Comparison of ENCODE assay signal across 1 cellular context in the genomic region with DNA sequence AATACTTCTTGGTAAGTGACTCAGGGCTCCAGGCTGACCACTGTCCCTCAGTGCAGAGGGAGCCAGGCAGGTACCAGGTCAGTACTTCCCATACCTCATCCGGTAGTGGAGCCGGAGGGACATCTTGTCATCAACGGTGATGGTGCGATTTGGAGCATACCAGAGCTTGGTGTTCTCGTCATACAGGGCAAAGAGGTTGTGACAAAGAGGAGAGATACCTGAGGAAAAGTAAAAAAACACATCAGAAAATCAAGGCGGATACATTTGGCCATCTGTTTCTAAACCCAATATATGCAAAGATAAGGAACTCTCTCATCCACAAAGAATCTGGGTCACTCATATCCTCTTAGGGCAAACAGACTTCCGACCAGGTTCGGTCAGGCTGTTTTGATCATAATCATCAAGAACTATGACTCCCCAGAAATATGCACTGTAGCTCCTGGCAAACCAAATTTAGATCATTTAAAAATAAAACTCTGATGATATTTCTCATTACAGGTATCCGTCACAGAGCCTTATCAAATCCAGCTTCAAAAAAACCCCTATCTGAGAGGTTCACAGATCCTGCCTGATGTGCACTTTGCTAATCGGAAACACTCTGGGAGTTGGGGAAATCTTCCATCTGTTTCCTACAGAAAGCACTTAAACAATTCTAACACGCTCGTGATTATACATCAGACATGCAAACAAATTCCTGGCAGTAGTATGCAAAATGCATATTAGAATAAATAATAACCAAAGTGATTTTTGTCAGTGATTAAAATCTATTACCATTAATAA.
TF ChIP-seq lines count a peak whose summit lies in the region.

No MANE protein-coding gene starts in this region.

TF ChIP-seq in SK-N-SH, 30 proteins besides CTCF, POLR2A, EP300 and RAD21 (continued from another document):
- TF ChIP-seq FOXJ3 (CRISPR knock-in tag; IDR thresholded peaks at IDR 0.05): no peak; the same call in 1 of the 2 replicates
- no peak for TF ChIP-seq TAF1 (IDR thresholded peaks at IDR 0.05; ENCODE audit: borderline replicate concordance, low read depth, low read length)
- TF ChIP-seq RFX5 (IDR thresholded peaks at IDR 0.05; ENCODE audit: low read length): no peak
- TF ChIP-seq TCF12 (IDR thresholded peaks at IDR 0.05): peak; percentile 83
- peak; percentile 70 for TF ChIP-seq MEF2A (IDR thresholded peaks at IDR 0.05; ENCODE audit: borderline replicate concordance, low read depth)
- TF ChIP-seq, protein P1, sequence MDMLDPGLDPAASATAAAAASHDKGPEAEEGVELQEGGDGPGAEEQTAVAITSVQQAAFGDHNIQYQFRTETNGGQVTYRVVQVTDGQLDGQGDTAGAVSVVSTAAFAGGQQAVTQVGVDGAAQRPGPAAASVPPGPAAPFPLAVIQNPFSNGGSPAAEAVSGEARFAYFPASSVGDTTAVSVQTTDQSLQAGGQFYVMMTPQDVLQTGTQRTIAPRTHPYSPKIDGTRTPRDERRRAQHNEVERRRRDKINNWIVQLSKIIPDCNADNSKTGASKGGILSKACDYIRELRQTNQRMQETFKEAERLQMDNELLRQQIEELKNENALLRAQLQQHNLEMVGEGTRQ (IDR thresholded peaks at IDR 0.05; ENCODE audit: borderline replicate concordance, low read depth, low read length): no peak
- TF ChIP-seq, protein P2, sequence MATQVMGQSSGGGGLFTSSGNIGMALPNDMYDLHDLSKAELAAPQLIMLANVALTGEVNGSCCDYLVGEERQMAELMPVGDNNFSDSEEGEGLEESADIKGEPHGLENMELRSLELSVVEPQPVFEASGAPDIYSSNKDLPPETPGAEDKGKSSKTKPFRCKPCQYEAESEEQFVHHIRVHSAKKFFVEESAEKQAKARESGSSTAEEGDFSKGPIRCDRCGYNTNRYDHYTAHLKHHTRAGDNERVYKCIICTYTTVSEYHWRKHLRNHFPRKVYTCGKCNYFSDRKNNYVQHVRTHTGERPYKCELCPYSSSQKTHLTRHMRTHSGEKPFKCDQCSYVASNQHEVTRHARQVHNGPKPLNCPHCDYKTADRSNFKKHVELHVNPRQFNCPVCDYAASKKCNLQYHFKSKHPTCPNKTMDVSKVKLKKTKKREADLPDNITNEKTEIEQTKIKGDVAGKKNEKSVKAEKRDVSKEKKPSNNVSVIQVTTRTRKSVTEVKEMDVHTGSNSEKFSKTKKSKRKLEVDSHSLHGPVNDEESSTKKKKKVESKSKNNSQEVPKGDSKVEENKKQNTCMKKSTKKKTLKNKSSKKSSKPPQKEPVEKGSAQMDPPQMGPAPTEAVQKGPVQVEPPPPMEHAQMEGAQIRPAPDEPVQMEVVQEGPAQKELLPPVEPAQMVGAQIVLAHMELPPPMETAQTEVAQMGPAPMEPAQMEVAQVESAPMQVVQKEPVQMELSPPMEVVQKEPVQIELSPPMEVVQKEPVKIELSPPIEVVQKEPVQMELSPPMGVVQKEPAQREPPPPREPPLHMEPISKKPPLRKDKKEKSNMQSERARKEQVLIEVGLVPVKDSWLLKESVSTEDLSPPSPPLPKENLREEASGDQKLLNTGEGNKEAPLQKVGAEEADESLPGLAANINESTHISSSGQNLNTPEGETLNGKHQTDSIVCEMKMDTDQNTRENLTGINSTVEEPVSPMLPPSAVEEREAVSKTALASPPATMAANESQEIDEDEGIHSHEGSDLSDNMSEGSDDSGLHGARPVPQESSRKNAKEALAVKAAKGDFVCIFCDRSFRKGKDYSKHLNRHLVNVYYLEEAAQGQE (IDR thresholded peaks at IDR 0.05; ENCODE audit: low read depth, low read length): no peak
- TF ChIP-seq MXI1 (IDR thresholded peaks at IDR 0.05; ENCODE audit: low read depth, low read length): no peak
- TF ChIP-seq ELF1 (IDR thresholded peaks at IDR 0.05): no peak
- peak; percentile 42; the same call in 1 of the 2 replicates for TF ChIP-seq RXRA (IDR thresholded peaks at IDR 0.05; ENCODE audit: borderline replicate concordance, low read depth)
- TF ChIP-seq SIN3A (IDR thresholded peaks at IDR 0.05; ENCODE audit: borderline replicate concordance, low read depth, low read length): no peak
- peak; percentile 73; the same call in 1 of the 2 replicates for TF ChIP-seq TEAD4 (IDR thresholded peaks at IDR 0.05; ENCODE audit: borderline replicate concordance, insufficient read depth)
- no peak for TF ChIP-seq EZH2phosphoT487 (IDR thresholded peaks at IDR 0.05; ENCODE audit: borderline replicate concordance, low read depth)
- TF ChIP-seq SMC3 (IDR thresholded peaks at IDR 0.05; ENCODE audit: low read depth, low read length): no peak
- TF ChIP-seq FOXM1 (IDR thresholded peaks at IDR 0.05; ENCODE audit: low read depth): no peak
- peak; percentile 47 for TF ChIP-seq CHD2 (IDR thresholded peaks at IDR 0.05; ENCODE audit: low read length, partially characterized antibody)
- no peak for TF ChIP-seq YY1 (IDR thresholded peaks at IDR 0.05; ENCODE audit: low read depth)
- TF ChIP-seq, protein P3, sequence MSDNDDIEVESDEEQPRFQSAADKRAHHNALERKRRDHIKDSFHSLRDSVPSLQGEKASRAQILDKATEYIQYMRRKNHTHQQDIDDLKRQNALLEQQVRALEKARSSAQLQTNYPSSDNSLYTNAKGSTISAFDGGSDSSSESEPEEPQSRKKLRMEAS (IDR thresholded peaks at IDR 0.05; ENCODE audit: low read depth): no peak
- TF ChIP-seq, protein P4, sequence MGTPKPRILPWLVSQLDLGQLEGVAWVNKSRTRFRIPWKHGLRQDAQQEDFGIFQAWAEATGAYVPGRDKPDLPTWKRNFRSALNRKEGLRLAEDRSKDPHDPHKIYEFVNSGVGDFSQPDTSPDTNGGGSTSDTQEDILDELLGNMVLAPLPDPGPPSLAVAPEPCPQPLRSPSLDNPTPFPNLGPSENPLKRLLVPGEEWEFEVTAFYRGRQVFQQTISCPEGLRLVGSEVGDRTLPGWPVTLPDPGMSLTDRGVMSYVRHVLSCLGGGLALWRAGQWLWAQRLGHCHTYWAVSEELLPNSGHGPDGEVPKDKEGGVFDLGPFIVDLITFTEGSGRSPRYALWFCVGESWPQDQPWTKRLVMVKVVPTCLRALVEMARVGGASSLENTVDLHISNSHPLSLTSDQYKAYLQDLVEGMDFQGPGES (IDR thresholded peaks at IDR 0.05; ENCODE audit: low read depth, low read length): no peak
- TF ChIP-seq NFIC (IDR thresholded peaks at IDR 0.05; ENCODE audit: borderline replicate concordance): peak; percentile 10; the same call in 1 of the 2 replicates
- peak; percentile 40; the same call in 1 of the 2 replicates for TF ChIP-seq FOSL2 (IDR thresholded peaks at IDR 0.05; ENCODE audit: borderline replicate concordance, low read depth)
TF ChIP-seq in SK-N-SH: peak in this region for 11.
